Comparison of ENCODE assay signal across 8 cellular contexts in the genomic region with DNA sequence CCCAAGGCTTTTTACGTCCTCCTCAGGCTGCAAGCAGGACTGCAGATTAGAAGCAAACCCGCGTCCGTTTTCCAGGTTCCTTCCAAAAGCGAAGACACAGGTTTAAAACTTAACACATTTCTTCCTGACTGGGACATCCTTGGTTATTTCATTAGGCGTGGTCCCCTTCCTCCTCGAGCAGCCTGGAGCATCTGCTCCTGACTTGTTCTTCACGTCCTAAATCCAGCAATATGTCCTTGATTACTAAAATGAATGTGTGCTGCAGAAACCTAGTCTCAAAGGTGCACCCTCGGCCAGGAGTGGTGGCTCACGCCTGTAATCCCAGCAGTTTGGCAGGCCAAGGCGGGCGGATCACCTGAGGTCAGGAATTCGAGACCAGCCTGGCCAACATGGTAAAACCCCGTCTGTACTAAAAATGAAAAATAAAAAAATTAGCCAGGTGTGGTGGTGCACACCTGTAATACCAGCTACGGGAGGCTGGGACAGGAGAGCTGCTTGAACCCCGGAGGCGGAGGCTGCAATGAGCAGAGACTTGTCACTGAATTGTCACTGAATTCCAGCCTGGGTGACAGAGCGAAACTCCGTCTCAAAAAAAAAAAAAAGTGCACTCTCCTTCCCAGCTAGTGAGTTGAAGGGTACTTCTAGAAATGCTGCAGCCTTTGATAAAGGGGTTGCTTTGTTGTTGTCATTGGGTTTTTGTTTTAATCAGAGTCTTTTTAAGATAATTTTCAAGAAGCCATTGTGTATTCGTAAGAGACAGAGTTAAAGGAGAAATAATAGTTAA. TPM values are rescaled to one million over a fixed set of nuclear protein-coding genes. Genes with fewer than 3 reads are reported as not detected.
DNase-seq lines count a peak whose midpoint lies in the region; ATAC-seq, FAIRE-seq and TF ChIP-seq lines count a peak whose summit lies in the region.

No MANE protein-coding gene starts in this region.

- ATAC-seq in A549 (no peak), mucosa of descending colon (no peak), HG03196 (IDR thresholded peaks at IDR 0.05; ENCODE audit: unreplicated experiment) (no peak), HG03097 (IDR thresholded peaks at IDR 0.05; ENCODE audit: low FRiP score, unreplicated experiment) (no peak)

- 33% methylated on average over 19 of the region's 20 CpGs for WGBS in A549 (ENCODE audit: missing lambda C conversion rate)

- H3K9me3 ChIP-seq in A549 (no peaks in the 10 kb centered on the region), mucosa of descending colon (no peaks in the 10 kb centered on the region)

- FAIRE-seq in A549 (lab: Jason Lieb, UNC): no peak

- H3K4me1 ChIP-seq in A549 (peaks cover 29% of the 10 kb centered on the region), mucosa of descending colon (ENCODE audit: low read depth) (peaks cover 23% of the 10 kb centered on the region)

- H3K4me2 ChIP-seq in A549: peak overlapping the region; percentile 99

- no peak for TF ChIP-seq RAD21 in A549 (conservative IDR thresholded peaks at IDR 0.05 in 1 of 2, IDR thresholded peaks at IDR 0.05 in 1 of 2)

- H3K4me3 ChIP-seq in A549 (peak overlapping the region; percentile 48), mucosa of descending colon (peak overlapping the region; percentile 90)

- no peak for TF ChIP-seq EP300 in A549 (IDR thresholded peaks at IDR 0.05)

- POLR2A ChIA-PET in A549 (lab: Yijun Ruan, JAX): no interaction called here
- POLR2A ChIA-PET in HEK293T (lab: Yijun Ruan, JAX): no interaction called here

- DNase-seq in A549 (ENCODE audit: low read depth in 1 of 2, low spot score in 1 of 2) (no peak), HEK293T (ENCODE audit: extremely low spot score) (no peak), caudate nucleus (lab: John Stamatoyannopoulos, UW) (no peak), mucosa of descending colon (peak in 1 of 3 donors; percentile 55), inferior parietal cortex (ENCODE audit: extremely low spot score) (no peak), epidermal melanocyte (ENCODE audit: insufficient read length, low spot score) (no peak)

- H3K36me3 ChIP-seq in mucosa of descending colon (ENCODE audit: low read depth): no peaks in the 10 kb centered on the region

- CTCF ChIA-PET in A549 (lab: Yijun Ruan, JAX) (interaction anchor here (0.8 to 1.8 kb wide), 2 partner anchors 11 to 94 kb away, joined by 5 read pairs; no protein-coding TSS in a partner anchor), HEK293T (lab: Yijun Ruan, JAX) (no interaction called here)

- intact Hi-C loops in mucosa of descending colon (cut with DNase I, micrococcal nuclease): no loop called here

- no peak for TF ChIP-seq POLR2A in A549 (IDR thresholded peaks at IDR 0.05; ENCODE audit: low read length)

- H3K27ac ChIP-seq in A549: peak overlapping the region; percentile 46 to 51; a peak in 3 of 6 replicates
- H3K27ac ChIP-seq in caudate nucleus (ENCODE audit: low read depth, low read length): peak overlapping the region; percentile 9

- TF ChIP-seq CTCF in A549 (IDR thresholded peaks at IDR 0.05) (no peak), mucosa of descending colon (IDR thresholded peaks at IDR 0.05) (no peak)

TF ChIP-seq in A549, 52 proteins besides CTCF, POLR2A, EP300 and RAD21 (continues in another document):
- TF ChIP-seq, protein P1, sequence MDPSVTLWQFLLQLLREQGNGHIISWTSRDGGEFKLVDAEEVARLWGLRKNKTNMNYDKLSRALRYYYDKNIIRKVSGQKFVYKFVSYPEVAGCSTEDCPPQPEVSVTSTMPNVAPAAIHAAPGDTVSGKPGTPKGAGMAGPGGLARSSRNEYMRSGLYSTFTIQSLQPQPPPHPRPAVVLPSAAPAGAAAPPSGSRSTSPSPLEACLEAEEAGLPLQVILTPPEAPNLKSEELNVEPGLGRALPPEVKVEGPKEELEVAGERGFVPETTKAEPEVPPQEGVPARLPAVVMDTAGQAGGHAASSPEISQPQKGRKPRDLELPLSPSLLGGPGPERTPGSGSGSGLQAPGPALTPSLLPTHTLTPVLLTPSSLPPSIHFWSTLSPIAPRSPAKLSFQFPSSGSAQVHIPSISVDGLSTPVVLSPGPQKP (IDR thresholded peaks at IDR 0.05; ENCODE audit: low read depth, low read length): no peak
- TF ChIP-seq PHF8 (IDR thresholded peaks at IDR 0.05; ENCODE audit: borderline replicate concordance, low read depth): no peak
- no peak for TF ChIP-seq FOXS1 (CRISPR knock-in tag; IDR thresholded peaks at IDR 0.05)
- TF ChIP-seq JUNB (IDR thresholded peaks at IDR 0.05): no peak
- TF ChIP-seq HOXA7 (CRISPR knock-in tag; IDR thresholded peaks at IDR 0.05): no peak
- no peak for TF ChIP-seq HEYL (CRISPR knock-in tag; IDR thresholded peaks at IDR 0.05)
- TF ChIP-seq, protein P2, sequence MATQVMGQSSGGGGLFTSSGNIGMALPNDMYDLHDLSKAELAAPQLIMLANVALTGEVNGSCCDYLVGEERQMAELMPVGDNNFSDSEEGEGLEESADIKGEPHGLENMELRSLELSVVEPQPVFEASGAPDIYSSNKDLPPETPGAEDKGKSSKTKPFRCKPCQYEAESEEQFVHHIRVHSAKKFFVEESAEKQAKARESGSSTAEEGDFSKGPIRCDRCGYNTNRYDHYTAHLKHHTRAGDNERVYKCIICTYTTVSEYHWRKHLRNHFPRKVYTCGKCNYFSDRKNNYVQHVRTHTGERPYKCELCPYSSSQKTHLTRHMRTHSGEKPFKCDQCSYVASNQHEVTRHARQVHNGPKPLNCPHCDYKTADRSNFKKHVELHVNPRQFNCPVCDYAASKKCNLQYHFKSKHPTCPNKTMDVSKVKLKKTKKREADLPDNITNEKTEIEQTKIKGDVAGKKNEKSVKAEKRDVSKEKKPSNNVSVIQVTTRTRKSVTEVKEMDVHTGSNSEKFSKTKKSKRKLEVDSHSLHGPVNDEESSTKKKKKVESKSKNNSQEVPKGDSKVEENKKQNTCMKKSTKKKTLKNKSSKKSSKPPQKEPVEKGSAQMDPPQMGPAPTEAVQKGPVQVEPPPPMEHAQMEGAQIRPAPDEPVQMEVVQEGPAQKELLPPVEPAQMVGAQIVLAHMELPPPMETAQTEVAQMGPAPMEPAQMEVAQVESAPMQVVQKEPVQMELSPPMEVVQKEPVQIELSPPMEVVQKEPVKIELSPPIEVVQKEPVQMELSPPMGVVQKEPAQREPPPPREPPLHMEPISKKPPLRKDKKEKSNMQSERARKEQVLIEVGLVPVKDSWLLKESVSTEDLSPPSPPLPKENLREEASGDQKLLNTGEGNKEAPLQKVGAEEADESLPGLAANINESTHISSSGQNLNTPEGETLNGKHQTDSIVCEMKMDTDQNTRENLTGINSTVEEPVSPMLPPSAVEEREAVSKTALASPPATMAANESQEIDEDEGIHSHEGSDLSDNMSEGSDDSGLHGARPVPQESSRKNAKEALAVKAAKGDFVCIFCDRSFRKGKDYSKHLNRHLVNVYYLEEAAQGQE (IDR thresholded peaks at IDR 0.05): no peak

TF ChIP-seq in HEK293T, 16 proteins besides CTCF, POLR2A, EP300 and RAD21:
- TF ChIP-seq FOXM1 (IDR thresholded peaks at IDR 0.05; ENCODE audit: borderline replicate concordance) (no peak), ZNF384 (IDR thresholded peaks at IDR 0.05) (peak; percentile 78), L3MBTL2 (conservative IDR thresholded peaks at IDR 0.05) (peak; percentile 69; the same call in 1 of the 2 replicates)

RNA-seq across cellular contexts. Expression of a gene that starts 0.9 kb away (rescaled TPM):
- polyA plus RNA-seq in A549 (2011; rRNA removed): 6.2 and 11.2 TPM in 2 replicates
- 3.8 and 5.4 TPM in 2 replicates for polyA plus RNA-seq in A549 (2012; cell fraction: cytosol; rRNA removed)
- 8.5 and 8.8 TPM in 2 replicates for polyA plus RNA-seq in A549 (2012; cell fraction: nucleus; rRNA removed)
- polyA plus RNA-seq in A549 (2017; fragmentation: RNase III; extraction: RNeasy Plus Mini Kit Qiagen cat#74134 plus additional on column Dnase treatment): 1.8 to 2.9 TPM (median 2.6 TPM) in 3 replicates
- 18.4 and 19.3 TPM in 2 replicates for polyA minus RNA-seq in A549 (2011; rRNA and poly(A)+ RNA removed)
- 100 to 1,000 TPM in 1 of 3 donors, 10 to 100 TPM in 2; 72.1 to 180 (median 75.3) TPM for total RNA-seq in mucosa of descending colon
